In the genomic region with DNA sequence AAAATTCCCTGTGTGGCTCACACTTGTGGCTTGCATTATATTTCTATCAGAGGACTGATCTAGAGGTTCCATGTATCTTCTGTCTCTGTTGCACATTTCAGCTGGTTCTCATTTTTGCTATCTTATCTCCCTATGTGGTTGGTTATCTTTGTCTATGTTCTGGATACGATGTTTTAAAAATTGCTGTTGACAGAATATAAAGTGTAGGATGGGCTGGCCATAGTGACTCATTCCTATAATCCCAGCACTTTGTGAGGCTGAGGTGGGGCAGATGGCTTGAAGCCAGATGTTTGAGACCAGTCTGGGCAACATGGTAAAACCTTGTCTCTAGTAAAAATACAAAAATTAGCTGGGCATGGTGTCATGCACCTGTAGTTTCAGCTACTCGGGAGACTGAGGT, we compare ENCODE assay signal across 26 cellular contexts. TPM values are rescaled to one million over a fixed set of nuclear protein-coding genes. Genes with fewer than 3 reads are reported as not detected.
A peak's percentile ranks its signal among the peaks of the same experiment; 100 is the strongest.
DNase-seq lines count a peak whose midpoint lies in the region; ATAC-seq, FAIRE-seq and TF ChIP-seq lines count a peak whose summit lies in the region.
"Had no signal": no experiment of that assay in that cellular context is flagged by ENCODE, and none has a peak within 500 bp of the region (broad histone marks: within the 10 kb centered on the region; RNA-seq: fewer than 3 reads in every experiment).

No MANE protein-coding gene starts in this region.

- H3K9me3 ChIP-seq in MG63 (no peaks in the 10 kb centered on the region), astrocyte (ENCODE audit: insufficient read depth, low read depth, low read length) (no peaks in the 10 kb centered on the region), ovary (no peaks in the 10 kb centered on the region), pancreas (no peaks in the 10 kb centered on the region)
- H3K9me3 ChIP-seq: esophagus muscularis mucosa, heart left ventricle, right lobe of liver, tibial artery had no signal

- no peak for TF ChIP-seq CTCF in astrocyte (IDR thresholded peaks at IDR 0.05; ENCODE audit: insufficient read depth, low read depth, low read length)
- no peak for TF ChIP-seq CTCF in ovary (IDR thresholded peaks at IDR 0.05)
- no peak for TF ChIP-seq CTCF in pancreas (IDR thresholded peaks at IDR 0.05)

- 37 to 45% (median 44%) methylated on average over 2 of the region's 2 CpGs for WGBS in ovary, 3 donors
- 40 to 51% methylated on average over 2 of the region's 2 CpGs for WGBS in pancreas, 2 donors

- no peaks in the 10 kb centered on the region for H4K20me1 ChIP-seq in astrocyte (ENCODE audit: insufficient read depth, low read length)

- no peak for ATAC-seq in pancreas
- ATAC-seq: heart left ventricle, Panc1, right lobe of liver had no signal

- H3K27ac Mint-ChIP-seq in astrocyte (ENCODE audit: unreplicated experiment), result no peak overlapping the region
- H3K27ac Mint-ChIP-seq: activated CD4-positive, alpha-beta T cell treated with anti-CD3 and anti-CD28 coated beads for 36 hours; activated T-helper 2 cell treated with anti-CD3 and anti-CD28 coated beads, Interferon-gamma antibody, Interleukin-2, Interleukin-4, amounts not matched to agents 10 μg/mL and 5 μg/mL and 100 μg/mL, durations not matched to agents 14 hours and 24 hours and 36 hours; CD8-positive, alpha-beta T cell; immature natural killer cell had no signal

- H3K9ac ChIP-seq in astrocyte (ENCODE audit: low read length), result no peak overlapping the region

- H3K36me3 Mint-ChIP-seq in astrocyte (ENCODE audit: low read depth, unreplicated experiment), result no peaks in the 10 kb centered on the region
- H3K36me3 Mint-ChIP-seq: CD8-positive, alpha-beta T cell; immature natural killer cell had no signal

- no peak for TF ChIP-seq EP300 in ovary (IDR thresholded peaks at IDR 0.05)

- DNase-seq in Daoy (ENCODE audit: low read depth) (peak; percentile 86), MG63 (peak; percentile 43), astrocyte (ENCODE audit: low read depth) (peak; percentile 52), iris pigment epithelial cell (ENCODE audit: low read depth) (peak; percentile 14), ovary (no peak), pancreas (no peak), NCI-H2171 treated with DMSO at 0.1 percent for 48 hours (lab: John Stamatoyannopoulos, UW) (no peak)
- DNase-seq in activated naive CD4-positive, alpha-beta T cell (lab: John Stamatoyannopoulos, UW), result no peak
- DNase-seq: CD8-positive, alpha-beta T cell; effector CD4-positive, alpha-beta T cell; GDM1; heart left ventricle; NCI-H1417 treated with DMSO at 0.1 percent for 48 hours; NCI-H82; right lobe of liver; stimulated activated CD4-positive, alpha-beta T cell treated with anti-CD3 and anti-CD28 coated beads, Interleukin-1b, Interleukin-23, amount 100 ng/mL, for 48 hours; stimulated activated naive CD4-positive, alpha-beta T cell treated with Interleukin-2 at 50 U/mL for 16 hours; T1000 had no signal

- H3K36me3 ChIP-seq in MG63 (no peaks in the 10 kb centered on the region), astrocyte (ENCODE audit: insufficient read depth, low read length) (no peaks in the 10 kb centered on the region), ovary (no peaks in the 10 kb centered on the region), pancreas (no peaks in the 10 kb centered on the region)
- H3K36me3 ChIP-seq: esophagus muscularis mucosa, heart left ventricle, right lobe of liver, tibial artery had no signal

- peaks cover 33% of the 10 kb centered on the region for H3K4me1 Mint-ChIP-seq in astrocyte (ENCODE audit: low read depth, unreplicated experiment)

- H3K27me3 Mint-ChIP-seq in astrocyte (ENCODE audit: low read depth, unreplicated experiment), result peaks cover 11% of the 10 kb centered on the region

- H3K4me3 Mint-ChIP-seq in astrocyte (ENCODE audit: unreplicated experiment), result no peak overlapping the region
- H3K4me3 Mint-ChIP-seq: activated CD4-positive, alpha-beta T cell treated with anti-CD3 and anti-CD28 coated beads for 36 hours; immature natural killer cell had no signal

- H3K79me2 ChIP-seq in astrocyte (ENCODE audit: insufficient read depth, low read length), result no peaks in the 10 kb centered on the region

- FAIRE-seq in astrocyte (lab: Jason Lieb, UNC) (no peak), pancreas (lab: Jason Lieb, UNC) (no peak)

- H3K4me2 ChIP-seq in astrocyte (ENCODE audit: low read length), result no peak overlapping the region

- H3K4me1 ChIP-seq in astrocyte (ENCODE audit: insufficient read depth, low read length) (peaks cover 6% of the 10 kb centered on the region), ovary (ENCODE audit: insufficient read depth) (no peaks in the 10 kb centered on the region), pancreas (no peaks in the 10 kb centered on the region)
- H3K4me1 ChIP-seq: esophagus muscularis mucosa, heart left ventricle, right lobe of liver, tibial artery had no signal

- no peak overlapping the region for H2AFZ ChIP-seq in astrocyte (ENCODE audit: low read depth, low read length)

- no peak for TF ChIP-seq POLR2A in ovary (IDR thresholded peaks at IDR 0.05)

- H3K4me3 ChIP-seq in MG63, result no peak overlapping the region
- no peak overlapping the region for H3K4me3 ChIP-seq in astrocyte (ENCODE audit: insufficient read depth, low read depth, low read length)
- H3K4me3 ChIP-seq in ovary, result no peak overlapping the region
- no peak overlapping the region for H3K4me3 ChIP-seq in pancreas
- H3K4me3 ChIP-seq: esophagus muscularis mucosa, heart left ventricle, right lobe of liver, tibial artery had no signal

- H3K27ac ChIP-seq in astrocyte (ENCODE audit: low read depth, low read length), result no peak overlapping the region
- H3K27ac ChIP-seq in ovary, result no peak overlapping the region
- no peak overlapping the region for H3K27ac ChIP-seq in pancreas
- H3K27ac ChIP-seq: esophagus muscularis mucosa, heart left ventricle, right lobe of liver, tibial artery had no signal

- intact Hi-C loops in ovary (cut with DNase I), result no loop called here
- intact Hi-C loops in pancreas (cut with DNase I), result no loop called here

- H3K9me3 Mint-ChIP-seq in astrocyte (ENCODE audit: unreplicated experiment), result peaks cover 1% of the 10 kb centered on the region
- H3K9me3 Mint-ChIP-seq: activated T-helper 2 cell treated with anti-CD3 and anti-CD28 coated beads, Interferon-gamma antibody, Interleukin-2, Interleukin-4, amounts not matched to agents 10 μg/mL and 5 μg/mL and 100 μg/mL, durations not matched to agents 14 hours and 24 hours and 36 hours; CD8-positive, alpha-beta T cell; immature natural killer cell had no signal

- H3K27me3 ChIP-seq in MG63, result no peaks in the 10 kb centered on the region
- peaks cover 1% of the 10 kb centered on the region for H3K27me3 ChIP-seq in astrocyte (ENCODE audit: insufficient read depth, low read length)
- no peaks in the 10 kb centered on the region for H3K27me3 ChIP-seq in ovary
- H3K27me3 ChIP-seq in pancreas, result no peaks in the 10 kb centered on the region
- H3K27me3 ChIP-seq: right lobe of liver had no signal

RNA-seq across cellular contexts. Expression of a gene that starts 9.9 kb away (rescaled TPM):
- total RNA-seq in Daoy (2014; rRNA removed; shearing (Covaris generic)), result 27.3 and 36.4 TPM in 2 replicates
- 2.9 and 15.8 TPM in 2 replicates for total RNA-seq in MG63 (2014; rRNA removed; shearing (Covaris generic); ENCODE audit: low replicate concordance)
- 14.7 and 17.4 TPM in 2 replicates for total RNA-seq in astrocyte
- 1 to 10 TPM in 3 of 7 donors, under 1 TPM in 2, not detected in 2; 0.66 to 2.5 (median 1.6) TPM for total RNA-seq in ovary
- polyA plus RNA-seq in ovary, result 1 to 10 TPM; 1.0 to 2.3 TPM
- under 1 TPM; 0.56 to 0.98 (median 0.83) TPM for total RNA-seq in pancreas
- under 1 TPM; 0.38 to 0.70 TPM for polyA plus RNA-seq in pancreas

RNA-seq across cellular contexts. Expression of a gene that starts 53.5 kb away (rescaled TPM):
- 0.36 and 1.1 TPM in 2 replicates for total RNA-seq in Daoy (2014; rRNA removed; shearing (Covaris generic))
- 1.4 TPM in 1 of 2 replicates, not detected in the other for total RNA-seq in MG63 (2014; rRNA removed; shearing (Covaris generic); ENCODE audit: low replicate concordance)
- not detected in 2 replicates for total RNA-seq in astrocyte
- total RNA-seq in ovary, result not detected
- polyA plus RNA-seq in ovary, result not detected
- under 1 TPM in 2 of 6 donors, not detected in 4; 0.46 to 0.53 TPM for total RNA-seq in pancreas
- polyA plus RNA-seq in pancreas, result not detected
- total RNA-seq: activated CD4-positive, alpha-beta T cell treated with anti-CD3 and anti-CD28 coated beads for 36 hours; activated T-helper 2 cell treated with anti-CD3 and anti-CD28 coated beads, Interferon-gamma antibody, Interleukin-2, Interleukin-4, amounts not matched to agents 10 μg/mL and 5 μg/mL and 100 μg/mL, durations not matched to agents 14 hours and 24 hours and 36 hours; CD8-positive, alpha-beta T cell; esophagus muscularis mucosa; heart left ventricle; myocyte; omental fat pad; right lobe of liver had no signal
- polyA plus RNA-seq: heart left ventricle, immature natural killer cell had no signal

Comparison
In these comparisons a context has a peak if more than half of its experiments do, and no peak if none do; other contexts are left out.
1. DNase-seq: peak in Daoy (single experiment), MG63 (single experiment), astrocyte (single experiment) and iris pigment epithelial cell (single experiment); none in ovary (0 of 5), activated naive CD4-positive, alpha-beta T cell (0 of 4), pancreas (0 of 6) and NCI-H2171 treated with DMSO at 0.1 percent for 48 hours (single experiment).